Comparison of ENCODE assay signal across 7 cellular contexts in genomic region chr13:113442985-113443362, GRCh38.
"Had no signal": no experiment of that assay in that cellular context is flagged by ENCODE, and none has a peak within 500 bp of the region (broad histone marks: within the 10 kb centered on the region; RNA-seq: fewer than 3 reads in every experiment).

No MANE protein-coding gene starts in this region.

- H3K4me3 ChIP-seq: GM23338 had no signal

- H3K9me3 Mint-ChIP-seq: GM23338 had no signal

- H3K4me2 ChIP-seq: GM23338 had no signal

- ATAC-seq: GM23338 had no signal

- H3K4me3 Mint-ChIP-seq: GM23338, H9, IgD-negative memory B cell had no signal

- H3K27ac Mint-ChIP-seq: GM23338, H9, IgD-negative memory B cell had no signal

- H2AFZ ChIP-seq: GM23338 had no signal

- FAIRE-seq: H1, H54, HTR-8/SVneo had no signal

- DNase-seq: H9, HCEC 1CT had no signal

- H3K27me3 Mint-ChIP-seq: IgD-negative memory B cell had no signal
